27 cellular contexts compared by ENCODE assay signal in genomic region chr11:45832835-45833446, GRCh38.
"Had no signal": no experiment of that assay in that cellular context is flagged by ENCODE, and none has a peak within 500 bp of the region (broad histone marks: within the 10 kb centered on the region; RNA-seq: fewer than 3 reads in every experiment).

No MANE protein-coding gene starts in this region.

- H3K4me1 Mint-ChIP-seq: nephron had no signal

- H3K4me1 ChIP-seq: adrenal gland, ascending aorta, colonic mucosa, left ventricle myocardium inferior, thyroid gland had no signal

- DNase-seq: activated B cell treated with CpG ODN at 0.5 μM for 24 hours; activated CD4-positive, alpha-beta T cell treated with anti-CD3 and anti-CD28 coated beads, Interleukin-2, amount 50 U/mL, for 1 hour; activated CD8-positive, alpha-beta T cell treated with anti-CD3 and anti-CD28 coated beads for 36 hours; activated gamma-delta T cell treated with Interleukin-2 at 50 U/mL for 16 hours; activated T-cell treated with anti-CD3 and anti-CD28 coated beads, Interleukin-2, amount 50 U/mL, for 4 hours; cerebellar nuclear complex; colonic mucosa; effector CD8-positive, alpha-beta T cell; left ventricle myocardium inferior; right cardiac atrium; stimulated activated CD4-positive, alpha-beta T cell treated with anti-CD3 and anti-CD28 coated beads, Interleukin-12 subunit alpha, Interleukin-12 subunit beta, amount 100 ng/mL, for 4 hours; stimulated activated CD4-positive, alpha-beta T cell treated with anti-CD3 and anti-CD28 coated beads, Interleukin-4, amount 100 ng/mL, for 24 hours; stimulated activated naive CD8-positive, alpha-beta T cell treated with anti-CD3 and anti-CD28 coated beads, Interleukin-15, amount 100 ng/mL, for 72 hours; substantia nigra; thyroid gland had no signal

- H3K4me3 Mint-ChIP-seq: activated B cell treated with CpG ODN at 0.5 μM for 24 hours; activated naive CD4-positive, alpha-beta T cell treated with anti-CD3 and anti-CD28 coated beads, Interleukin-2, amount 50 U/mL, for 24 hours; activated T-cell treated with anti-CD3 and anti-CD28 coated beads, Interleukin-2, amount 50 U/mL, for 4 hours; brain; nephron had no signal

- H3K27me3 Mint-ChIP-seq: activated naive CD4-positive, alpha-beta T cell treated with anti-CD3 and anti-CD28 coated beads, Interleukin-2, amount 50 U/mL, for 24 hours; activated T-helper 17 cell treated with anti-CD3 and anti-CD28 coated beads, Interleukin-2, amount 50 U/mL, for 72 hours had no signal

- H3K4me3 ChIP-seq: adrenal gland, ascending aorta, cardiac muscle cell, colonic mucosa, left ventricle myocardium inferior, lung, thyroid gland had no signal

- H3K36me3 Mint-ChIP-seq: activated naive CD4-positive, alpha-beta T cell treated with anti-CD3 and anti-CD28 coated beads, Interleukin-2, amount 50 U/mL, for 24 hours; brain; stimulated activated effector memory CD8-positive, alpha-beta T cell treated with anti-CD3 and anti-CD28 coated beads, Interleukin-12 subunit alpha, Interleukin-12 subunit beta, amount 100 ng/mL, for 72 hours had no signal

- H3K9me3 ChIP-seq: adrenal gland, ascending aorta, colonic mucosa, left ventricle myocardium inferior, thyroid gland had no signal

- ATAC-seq: activated CD8-positive, alpha-beta T cell treated with anti-CD3 and anti-CD28 coated beads for 36 hours; activated T-cell treated with anti-CD3 and anti-CD28 coated beads, Interleukin-2, amount 50 U/mL, for 4 hours; right cardiac atrium; stimulated activated effector memory CD8-positive, alpha-beta T cell treated with anti-CD3 and anti-CD28 coated beads, Interleukin-12 subunit alpha, Interleukin-12 subunit beta, amount 100 ng/mL, for 72 hours; stimulated activated naive CD8-positive, alpha-beta T cell treated with anti-CD3 and anti-CD28 coated beads, Interleukin-15, amount 100 ng/mL, for 72 hours had no signal

- H3K27ac ChIP-seq: adrenal gland, ascending aorta, cardiac muscle cell, colonic mucosa, left ventricle myocardium inferior, thyroid gland had no signal

- H3K9me3 Mint-ChIP-seq: activated B cell treated with CpG ODN at 0.5 μM for 24 hours; activated CD8-positive, alpha-beta T cell treated with anti-CD3 and anti-CD28 coated beads for 36 hours; activated naive CD4-positive, alpha-beta T cell treated with anti-CD3 and anti-CD28 coated beads, Interleukin-2, amount 50 U/mL, for 24 hours; activated T-cell treated with anti-CD3 and anti-CD28 coated beads, Interleukin-2, amount 50 U/mL, for 4 hours; activated T-helper 17 cell treated with anti-CD3 and anti-CD28 coated beads, Interleukin-2, amount 50 U/mL, for 72 hours; nephron; stimulated activated effector memory CD8-positive, alpha-beta T cell treated with anti-CD3 and anti-CD28 coated beads, Interleukin-12 subunit alpha, Interleukin-12 subunit beta, amount 100 ng/mL, for 72 hours; stimulated activated naive CD8-positive, alpha-beta T cell treated with anti-CD3 and anti-CD28 coated beads, Interleukin-15, amount 100 ng/mL, for 72 hours; T-helper 1 cell treated with Interleukin-12 subunit alpha and Interleukin-12 subunit beta and Interleukin-4 antibody, amounts not matched to agents 30 μg/mL and 1 μg/mL, for 36 hours had no signal

- FAIRE-seq: frontal cortex, islet of Langerhans had no signal

- H3K36me3 ChIP-seq: adrenal gland, ascending aorta, cardiac muscle cell, colonic mucosa, left ventricle myocardium inferior, thyroid gland had no signal

- H3K27ac Mint-ChIP-seq: activated B cell treated with CpG ODN at 0.5 μM for 24 hours; activated naive CD4-positive, alpha-beta T cell treated with anti-CD3 and anti-CD28 coated beads, Interleukin-2, amount 50 U/mL, for 24 hours; brain had no signal

- H3K27me3 ChIP-seq: adrenal gland, ascending aorta, colonic mucosa, thyroid gland had no signal
